Comparison of ENCODE assay signal across 9 cellular contexts in the genomic region with DNA sequence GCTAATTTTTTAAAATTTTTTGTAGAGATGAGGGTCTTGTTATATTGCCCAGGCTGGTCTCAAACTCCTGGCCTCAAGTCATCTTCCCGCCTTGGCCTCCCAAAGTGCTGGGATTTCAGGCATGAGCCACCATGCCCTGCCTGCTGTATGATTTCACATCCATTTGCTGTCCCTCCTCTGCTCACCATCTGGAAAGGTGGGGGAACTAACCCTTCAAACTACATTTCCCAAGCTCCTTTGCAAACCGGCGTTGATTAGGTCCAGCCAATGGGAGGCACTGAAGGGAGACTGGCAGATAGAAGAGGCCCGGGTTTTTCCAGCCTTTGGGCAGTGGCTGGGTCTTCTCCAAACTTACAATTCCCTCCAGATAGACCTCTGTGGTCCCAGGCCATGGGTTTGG. TPM values are rescaled to one million over a fixed set of nuclear protein-coding genes. Genes with fewer than 3 reads are reported as not detected.
DNase-seq lines count a peak whose midpoint lies in the region; ATAC-seq, FAIRE-seq and TF ChIP-seq lines count a peak whose summit lies in the region.
"Had no signal": no experiment of that assay in that cellular context is flagged by ENCODE, and none has a peak within 500 bp of the region (broad histone marks: within the 10 kb centered on the region; RNA-seq: fewer than 3 reads in every experiment).

No MANE protein-coding gene starts in this region.

- peak; percentile 78 for FAIRE-seq in H54 (lab: Jason Lieb, UNC)

- peaks cover 0 to 3% of the 10 kb centered on the region in 2 donors for H3K4me1 Mint-ChIP-seq in stimulated activated naive B cell treated with anti-CD40 and anti-IgM and Interleukin-4, amounts not matched to agents 10 μg/mL and 1 μg/mL and 100 μg/mL, for 72 hours

- peaks cover 0 to 6% of the 10 kb centered on the region in 2 donors for H3K27me3 Mint-ChIP-seq in stimulated activated naive B cell treated with anti-CD40 and anti-IgM and Interleukin-4, amounts not matched to agents 10 μg/mL and 1 μg/mL and 100 μg/mL, for 72 hours
- H3K27me3 Mint-ChIP-seq: dendritic cell treated with granulocyte-macrophage colony-stimulating factor and Interleukin-4, amounts not matched to agents 40 ng/mL and 50 ng/mL, for 4 days had no signal

- H3K9me3 ChIP-seq in fibroblast of lung (ENCODE audit: control insufficient read depth, insufficient read depth, low read depth, low read length), result no peaks in the 10 kb centered on the region

- no peak overlapping the region for H2AFZ ChIP-seq in fibroblast of lung (ENCODE audit: low read length)

- no peaks in the 10 kb centered on the region for H3K9me3 Mint-ChIP-seq in stimulated activated naive B cell treated with anti-CD40 and anti-IgM and Interleukin-4, amounts not matched to agents 10 μg/mL and 1 μg/mL and 100 μg/mL, for 72 hours
- H3K9me3 Mint-ChIP-seq: dendritic cell treated with granulocyte-macrophage colony-stimulating factor and Interleukin-4, amounts not matched to agents 40 ng/mL and 50 ng/mL, for 4 days had no signal

- H3K27me3 ChIP-seq in fibroblast of lung (ENCODE audit: control insufficient read depth, insufficient read depth, low read length), result no peaks in the 10 kb centered on the region

- H3K4me1 ChIP-seq in fibroblast of lung (ENCODE audit: control insufficient read depth, extremely low read depth, insufficient read depth, low read length), result no peaks in the 10 kb centered on the region

- H4K20me1 ChIP-seq in fibroblast of lung (ENCODE audit: control insufficient read depth, extremely low read depth, insufficient read depth, low read length), result no peaks in the 10 kb centered on the region

- peak; percentile 91 to 98 for ATAC-seq in stimulated activated naive B cell treated with anti-CD40 and anti-IgM and Interleukin-4, amounts not matched to agents 10 μg/mL and 1 μg/mL and 100 μg/mL, for 72 hours (replicated peaks)
- ATAC-seq in GM19467 (IDR thresholded peaks at IDR 0.05; ENCODE audit: unreplicated experiment), result no peak

- TF ChIP-seq POLR2A in H54 (IDR thresholded peaks at IDR 0.05; ENCODE audit: low read depth, low read length), result no peak

- TF ChIP-seq CTCF in fibroblast of lung (conservative IDR thresholded peaks at IDR 0.05 in 1 of 2, IDR thresholded peaks at IDR 0.05 in 1 of 2; ENCODE audit: low read depth in 1 of 2, low read length in 2 of 2), result no peak

- H3K4me3 Mint-ChIP-seq in stimulated activated naive B cell treated with anti-CD40 and anti-IgM and Interleukin-4, amounts not matched to agents 10 μg/mL and 1 μg/mL and 100 μg/mL, for 72 hours, result no peak overlapping the region
- H3K4me3 Mint-ChIP-seq: dendritic cell treated with granulocyte-macrophage colony-stimulating factor and Interleukin-4, amounts not matched to agents 40 ng/mL and 50 ng/mL, for 4 days had no signal

- H3K4me2 ChIP-seq in fibroblast of lung (ENCODE audit: extremely low read depth, insufficient read depth, low read length), result no peak overlapping the region

- H3K27ac Mint-ChIP-seq in stimulated activated naive B cell treated with anti-CD40 and anti-IgM and Interleukin-4, amounts not matched to agents 10 μg/mL and 1 μg/mL and 100 μg/mL, for 72 hours, result no peak overlapping the region
- H3K27ac Mint-ChIP-seq: dendritic cell treated with granulocyte-macrophage colony-stimulating factor and Interleukin-4, amounts not matched to agents 40 ng/mL and 50 ng/mL, for 4 days had no signal

- no peaks in the 10 kb centered on the region for H3K36me3 Mint-ChIP-seq in stimulated activated naive B cell treated with anti-CD40 and anti-IgM and Interleukin-4, amounts not matched to agents 10 μg/mL and 1 μg/mL and 100 μg/mL, for 72 hours

- no peak overlapping the region for H3K27ac ChIP-seq in fibroblast of lung (ENCODE audit: insufficient read depth, low read length)

- peak; percentile 51 for DNase-seq in DMS153 (lab: John Stamatoyannopoulos, UW)
- DNase-seq in H54 (ENCODE audit: insufficient read length, low spot score), result peak; percentile 71
- DNase-seq in RKO (ENCODE audit: low spot score), result peak; percentile 66
- peak; percentile 18 to 42 for DNase-seq in fibroblast of lung (ENCODE audit: low read depth in 2 of 2)
- peak; percentile 30 for DNase-seq in stimulated activated naive B cell treated with anti-CD40 and anti-IgM and Interleukin-4, amounts not matched to agents 10 μg/mL and 1 μg/mL and 100 μg/mL, for 72 hours
- DNase-seq in stimulated activated CD4-positive, alpha-beta T cell treated with anti-CD3 and anti-CD28 coated beads, Interleukin-4, amount 100 ng/mL, for 24 hours, result no peak
- DNase-seq in HK-2 (ENCODE audit: unreplicated experiment), result no peak

- H3K36me3 ChIP-seq in fibroblast of lung (ENCODE audit: control insufficient read depth, insufficient read depth, low read length), result no peaks in the 10 kb centered on the region

- H3K4me3 ChIP-seq in fibroblast of lung (replicated peaks in 1 of 4; ENCODE audit: control extremely low read depth in 1 of 4, insufficient read depth in 1 of 4, low read depth in 3 of 4, low read length in 4 of 4), result no peak overlapping the region

- H3K9ac ChIP-seq in fibroblast of lung (ENCODE audit: insufficient read depth, low read length), result no peak overlapping the region

- H3K79me2 ChIP-seq in fibroblast of lung (ENCODE audit: control insufficient read depth, insufficient read depth, low read length), result no peaks in the 10 kb centered on the region

RNA-seq across cellular contexts. Expression of a gene that starts 19.3 kb away (rescaled TPM):
- not detected in 2 replicates for total RNA-seq in fibroblast of lung
- polyA plus RNA-seq in fibroblast of lung, result not detected in 2 replicates
- not detected in 2 replicates for polyA plus RNA-seq in fibroblast of lung (2012)
- not detected in 2 replicates for polyA minus RNA-seq in fibroblast of lung (ENCODE audit: low replicate concordance)

RNA-seq across cellular contexts. Expression of a gene that starts 22.3 kb away (rescaled TPM):
- total RNA-seq in fibroblast of lung, result 0.17 and 0.26 TPM in 2 replicates
- 0.37 and 2.1 TPM in 2 replicates for polyA plus RNA-seq in fibroblast of lung
- polyA plus RNA-seq in fibroblast of lung (2012), result 0.45 and 2.1 TPM in 2 replicates
- 0.41 TPM in 1 of 2 replicates, not detected in the other for polyA minus RNA-seq in fibroblast of lung (ENCODE audit: low replicate concordance)

Comparison
In these comparisons a context has a peak if more than half of its experiments do, and no peak if none do; other contexts are left out.
1. DNase-seq: peak in DMS153 (single experiment), H54 (single experiment), RKO (single experiment), fibroblast of lung (2 of 2) and stimulated activated naive B cell treated with anti-CD40 and anti-IgM and Interleukin-4, amounts not matched to agents 10 μg/mL and 1 μg/mL and 100 μg/mL, for 72 hours (single experiment); none in stimulated activated CD4-positive, alpha-beta T cell treated with anti-CD3 and anti-CD28 coated beads, Interleukin-4, amount 100 ng/mL, for 24 hours (single experiment) and HK-2 (single experiment).